In genomic region chr10:48305905-48306264, GRCh38 we compare ENCODE assay signal across 8 cellular contexts. TPM values are rescaled to one million over a fixed set of nuclear protein-coding genes. Genes with fewer than 3 reads are reported as not detected.
DNase-seq lines count a peak whose midpoint lies in the region; ATAC-seq and TF ChIP-seq lines count a peak whose summit lies in the region.

No MANE protein-coding gene starts in this region.

- no peaks in the 10 kb centered on the region for H3K9me3 Mint-ChIP-seq in activated CD4-positive, alpha-beta T cell treated with anti-CD3 and anti-CD28 coated beads for 36 hours (ENCODE audit: low read depth)
- no peaks in the 10 kb centered on the region for H3K9me3 Mint-ChIP-seq in activated naive CD8-positive, alpha-beta T cell treated with anti-CD3 and anti-CD28 coated beads, Interleukin-2, amount 50 U/mL, for 24 hours

- POLR2A ChIA-PET in activated CD4-positive, alpha-beta T cell treated with anti-CD3 and anti-CD28 coated beads for 36 hours (lab: Charles Lee) = no interaction called here

- no peak for TF ChIP-seq CTCF in left lung (IDR thresholded peaks at IDR 0.05)

- no peaks in the 10 kb centered on the region for H3K27me3 ChIP-seq in left lung

- no peaks in the 10 kb centered on the region for H3K36me3 ChIP-seq in left lung

- H3K27ac Mint-ChIP-seq in activated CD4-positive, alpha-beta T cell treated with anti-CD3 and anti-CD28 coated beads for 36 hours = peak overlapping the region; percentile 32
- H3K27ac Mint-ChIP-seq in activated naive CD8-positive, alpha-beta T cell treated with anti-CD3 and anti-CD28 coated beads, Interleukin-2, amount 50 U/mL, for 24 hours = peak overlapping the region; percentile 70

- no peak for DNase-seq in activated CD4-positive, alpha-beta T cell treated with anti-CD3 and anti-CD28 coated beads for 36 hours
- DNase-seq in activated CD4-positive, alpha-beta T cell treated with anti-CD3 and anti-CD28 coated beads, Interleukin-2, amount 50 U/mL, for 4 hours = no peak
- no peak for DNase-seq in activated naive CD8-positive, alpha-beta T cell treated with anti-CD3 and anti-CD28 coated beads, Interleukin-2, amount 50 U/mL, for 24 hours
- no peak for DNase-seq in left lung
- no peak for DNase-seq in foreskin melanocyte
- no peak for DNase-seq in NCI-H82 treated with DMSO at 0.1 percent for 48 hours (lab: John Stamatoyannopoulos, UW; ENCODE audit: unreplicated experiment)

- H3K27me3 Mint-ChIP-seq in activated CD4-positive, alpha-beta T cell treated with anti-CD3 and anti-CD28 coated beads for 36 hours = no peaks in the 10 kb centered on the region
- no peaks in the 10 kb centered on the region for H3K27me3 Mint-ChIP-seq in activated naive CD8-positive, alpha-beta T cell treated with anti-CD3 and anti-CD28 coated beads, Interleukin-2, amount 50 U/mL, for 24 hours

- ATAC-seq in activated CD4-positive, alpha-beta T cell treated with anti-CD3 and anti-CD28 coated beads for 36 hours = no peak
- no peak for ATAC-seq in activated naive CD8-positive, alpha-beta T cell treated with anti-CD3 and anti-CD28 coated beads, Interleukin-2, amount 50 U/mL, for 24 hours
- ATAC-seq in left lung (no peak), GM18517 (IDR thresholded peaks at IDR 0.05; ENCODE audit: unreplicated experiment) (no peak)

- H3K36me3 Mint-ChIP-seq in activated CD4-positive, alpha-beta T cell treated with anti-CD3 and anti-CD28 coated beads for 36 hours (ENCODE audit: low read depth) = no peaks in the 10 kb centered on the region
- peaks cover 7% of the 10 kb centered on the region for H3K36me3 Mint-ChIP-seq in activated naive CD8-positive, alpha-beta T cell treated with anti-CD3 and anti-CD28 coated beads, Interleukin-2, amount 50 U/mL, for 24 hours (ENCODE audit: low read depth)

- peak overlapping the region; percentile 43 for H3K4me3 Mint-ChIP-seq in activated CD4-positive, alpha-beta T cell treated with anti-CD3 and anti-CD28 coated beads for 36 hours
- peak overlapping the region; percentile 67 for H3K4me3 Mint-ChIP-seq in activated naive CD8-positive, alpha-beta T cell treated with anti-CD3 and anti-CD28 coated beads, Interleukin-2, amount 50 U/mL, for 24 hours

- H3K4me1 ChIP-seq in left lung = peaks cover 0 to 22% of the 10 kb centered on the region in 2 donors

- H3K27ac ChIP-seq in left lung (peak overlapping the region; percentile 30 to 92), temporal lobe (ENCODE audit: low read depth, low read length) (peak overlapping the region; percentile 77)

- H3K4me1 Mint-ChIP-seq in activated CD4-positive, alpha-beta T cell treated with anti-CD3 and anti-CD28 coated beads for 36 hours = peaks cover 30% of the 10 kb centered on the region
- H3K4me1 Mint-ChIP-seq in activated naive CD8-positive, alpha-beta T cell treated with anti-CD3 and anti-CD28 coated beads, Interleukin-2, amount 50 U/mL, for 24 hours = peaks cover 38% of the 10 kb centered on the region

- intact Hi-C loops in activated CD4-positive, alpha-beta T cell treated with anti-CD3 and anti-CD28 coated beads for 36 hours (cut with DNase I, micrococcal nuclease) = loop anchor here (1.0 to 5.0 kb wide), 5 partner anchors 57 to 1233 kb away; partner anchors contain the start of gene ERCC6 (in 2 of the 2)
- intact Hi-C loops in left lung (cut with DNase I) = no loop called here

- H3K9me3 ChIP-seq in left lung = no peaks in the 10 kb centered on the region

- CTCF ChIA-PET in activated CD4-positive, alpha-beta T cell treated with anti-CD3 and anti-CD28 coated beads for 36 hours (lab: Charles Lee) = no interaction called here

- peak overlapping the region; percentile 28 to 57 for H3K4me3 ChIP-seq in left lung

RNA-seq across cellular contexts. Expression of gene MAPK8, which starts 0.6 kb away (rescaled TPM):
- 10 to 100 TPM; 35.7 to 40.0 TPM for total RNA-seq in activated CD4-positive, alpha-beta T cell treated with anti-CD3 and anti-CD28 coated beads for 36 hours
- total RNA-seq in left lung = 10 to 100 TPM; 31.3 to 36.9 TPM
- total RNA-seq in temporal lobe = 216 TPM

RNA-seq across cellular contexts. Expression of gene FRMPD2, which starts 31.4 kb away (rescaled TPM):
- total RNA-seq in activated CD4-positive, alpha-beta T cell treated with anti-CD3 and anti-CD28 coated beads for 36 hours = not detected
- 1 to 10 TPM in 1 of 2 donors, under 1 TPM in 1; 0.06 to 2.0 TPM for total RNA-seq in left lung
- 4.2 TPM for total RNA-seq in temporal lobe

Comparison
In these comparisons a context has a peak if more than half of its experiments do, and no peak if none do; other contexts are left out.
1. intact Hi-C loops: an anchor here in activated CD4-positive, alpha-beta T cell treated with anti-CD3 and anti-CD28 coated beads for 36 hours (1.0 to 5.0 kb wide); none called in left lung.